ENCODE assay signal across 21 cellular contexts in genomic region chrX:151970027-151970426, GRCh38. TPM values are rescaled to one million over a fixed set of nuclear protein-coding genes. Genes with fewer than 3 reads are reported as not detected.
"Had no signal": no experiment of that assay in that cellular context is flagged by ENCODE, and none has a peak within 500 bp of the region (broad histone marks: within the 10 kb centered on the region; RNA-seq: fewer than 3 reads in every experiment).

No MANE protein-coding gene starts in this region.

- DNase-seq: activated CD4-positive, alpha-beta memory T cell treated with anti-CD3 and anti-CD28 coated beads, Interleukin-2, amount 10 ng/mL, durations not matched to agents 7 days and 5 days; activated CD4-positive, alpha-beta T cell treated with anti-CD3 and anti-CD28 coated beads for 4 hours; activated naive CD4-positive, alpha-beta T cell treated with anti-CD3 and anti-CD28 coated beads, Interleukin-2, amount 10 ng/mL, durations not matched to agents 7 days and 5 days; activated T-cell treated with anti-CD3 and anti-CD28 coated beads, Interleukin-2, amount 50 U/mL, for 24 hours; central memory CD4-positive, alpha-beta T cell; naive thymus-derived CD4-positive, alpha-beta T cell; stimulated activated CD4-positive, alpha-beta T cell treated with anti-CD3 and anti-CD28 coated beads, Interleukin-15, amount 100 ng/mL, for 24 hours; stimulated activated CD4-positive, alpha-beta T cell treated with anti-CD3 and anti-CD28 coated beads, Interleukin-4, amount 100 ng/mL, for 1 hour; stimulated activated naive CD4-positive, alpha-beta T cell; WERI-Rb-1 had no signal

- H3K9me3 ChIP-seq: colonic mucosa, tibial nerve had no signal

- H2AFZ ChIP-seq: hepatocyte, parathyroid adenoma had no signal

- H3K36me3 Mint-ChIP-seq: activated naive CD4-positive, alpha-beta T cell treated with anti-CD3 and anti-CD28 coated beads, Interleukin-2, amount 10 ng/mL, durations not matched to agents 7 days and 5 days; naive thymus-derived CD4-positive, alpha-beta T cell had no signal

- H3K4me1 Mint-ChIP-seq: activated CD4-positive, alpha-beta memory T cell treated with anti-CD3 and anti-CD28 coated beads, Interleukin-2, amount 10 ng/mL, durations not matched to agents 7 days and 5 days; activated naive CD4-positive, alpha-beta T cell treated with anti-CD3 and anti-CD28 coated beads, Interleukin-2, amount 10 ng/mL, durations not matched to agents 7 days and 5 days had no signal

- H3K4me1 ChIP-seq: colonic mucosa, parathyroid adenoma had no signal

- H3K4me2 ChIP-seq: hepatocyte had no signal

- H3K27ac Mint-ChIP-seq: activated CD4-positive, alpha-beta memory T cell treated with anti-CD3 and anti-CD28 coated beads, Interleukin-2, amount 10 ng/mL, durations not matched to agents 7 days and 5 days; activated naive CD4-positive, alpha-beta T cell treated with anti-CD3 and anti-CD28 coated beads, Interleukin-2, amount 10 ng/mL, durations not matched to agents 7 days and 5 days; activated T-cell treated with anti-CD3 and anti-CD28 coated beads, Interleukin-2, amount 50 U/mL, for 24 hours; naive thymus-derived CD4-positive, alpha-beta T cell; T-helper 1 cell treated with Interleukin-12 subunit alpha and Interleukin-12 subunit beta and Interleukin-4 antibody, amounts not matched to agents 30 μg/mL and 1 μg/mL, for 36 hours had no signal

- H3K27ac ChIP-seq: colonic mucosa, hepatocyte, parathyroid adenoma, WERI-Rb-1 had no signal

- H3K4me3 Mint-ChIP-seq: activated CD4-positive, alpha-beta memory T cell treated with anti-CD3 and anti-CD28 coated beads, Interleukin-2, amount 10 ng/mL, durations not matched to agents 7 days and 5 days; activated naive CD4-positive, alpha-beta T cell treated with anti-CD3 and anti-CD28 coated beads, Interleukin-2, amount 10 ng/mL, durations not matched to agents 7 days and 5 days; activated T-cell treated with anti-CD3 and anti-CD28 coated beads, Interleukin-2, amount 50 U/mL, for 24 hours; naive thymus-derived CD4-positive, alpha-beta T cell; T-helper 1 cell treated with Interleukin-12 subunit alpha and Interleukin-12 subunit beta and Interleukin-4 antibody, amounts not matched to agents 30 μg/mL and 1 μg/mL, for 36 hours had no signal

- H3K27me3 ChIP-seq: colonic mucosa, hepatocyte, tibial nerve had no signal

- H3K9ac ChIP-seq: parathyroid adenoma had no signal

- H3K79me2 ChIP-seq: parathyroid adenoma had no signal

- ATAC-seq: naive thymus-derived CD4-positive, alpha-beta T cell had no signal

- H3K9me3 Mint-ChIP-seq: activated CD4-positive, alpha-beta memory T cell treated with anti-CD3 and anti-CD28 coated beads, Interleukin-2, amount 10 ng/mL, durations not matched to agents 7 days and 5 days; activated naive CD4-positive, alpha-beta T cell treated with anti-CD3 and anti-CD28 coated beads, Interleukin-2, amount 10 ng/mL, durations not matched to agents 7 days and 5 days; activated T-cell treated with anti-CD3 and anti-CD28 coated beads, Interleukin-2, amount 50 U/mL, for 24 hours; T-helper 1 cell treated with Interleukin-12 subunit alpha and Interleukin-12 subunit beta and Interleukin-4 antibody, amounts not matched to agents 30 μg/mL and 1 μg/mL, for 36 hours had no signal

- H3K4me3 ChIP-seq: colonic mucosa, hepatocyte, tibial nerve had no signal

- H3K36me3 ChIP-seq: colonic mucosa had no signal

RNA-seq across cellular contexts. Expression of gene GABRE, which starts 4.4 kb away (rescaled TPM):
- total RNA-seq: activated CD4-positive, alpha-beta memory T cell treated with anti-CD3 and anti-CD28 coated beads, Interleukin-2, amount 10 ng/mL, durations not matched to agents 7 days and 5 days; naive thymus-derived CD4-positive, alpha-beta T cell had no signal
- polyA plus RNA-seq: naive thymus-derived CD4-positive, alpha-beta T cell had no signal

RNA-seq across cellular contexts. Expression of gene MAGEA4, which starts 57.3 kb away (rescaled TPM):
- total RNA-seq: activated CD4-positive, alpha-beta memory T cell treated with anti-CD3 and anti-CD28 coated beads, Interleukin-2, amount 10 ng/mL, durations not matched to agents 7 days and 5 days; colonic mucosa; esophagus mucosa; hepatocyte; left lobe of liver; mammary epithelial cell; naive thymus-derived CD4-positive, alpha-beta T cell; renal cortical epithelial cell; skeletal muscle tissue; tibial nerve had no signal
- polyA plus RNA-seq: adipose tissue; hepatocyte; mammary epithelial cell; naive thymus-derived CD4-positive, alpha-beta T cell had no signal
